Comparison of ENCODE assay signal across 8 cellular contexts in genomic region chr1:108691886-108692723, GRCh38. TPM values are rescaled to one million over a fixed set of nuclear protein-coding genes. Genes with fewer than 3 reads are reported as not detected.
DNase-seq lines count a peak whose midpoint lies in the region; ATAC-seq and TF ChIP-seq lines count a peak whose summit lies in the region.

A gene with protein sequence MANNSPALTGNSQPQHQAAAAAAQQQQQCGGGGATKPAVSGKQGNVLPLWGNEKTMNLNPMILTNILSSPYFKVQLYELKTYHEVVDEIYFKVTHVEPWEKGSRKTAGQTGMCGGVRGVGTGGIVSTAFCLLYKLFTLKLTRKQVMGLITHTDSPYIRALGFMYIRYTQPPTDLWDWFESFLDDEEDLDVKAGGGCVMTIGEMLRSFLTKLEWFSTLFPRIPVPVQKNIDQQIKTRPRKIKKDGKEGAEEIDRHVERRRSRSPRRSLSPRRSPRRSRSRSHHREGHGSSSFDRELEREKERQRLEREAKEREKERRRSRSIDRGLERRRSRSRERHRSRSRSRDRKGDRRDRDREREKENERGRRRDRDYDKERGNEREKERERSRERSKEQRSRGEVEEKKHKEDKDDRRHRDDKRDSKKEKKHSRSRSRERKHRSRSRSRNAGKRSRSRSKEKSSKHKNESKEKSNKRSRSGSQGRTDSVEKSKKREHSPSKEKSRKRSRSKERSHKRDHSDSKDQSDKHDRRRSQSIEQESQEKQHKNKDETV (plus strand): TSS chr1:108692310. CDS start chr1:108692592, 282 bp downstream.

- H3K4me3 ChIP-seq in DND-41 (ENCODE audit: low read depth in 1 of 2, low read length in 2 of 2) (peak within 1 kb of the TSS; percentile 72 to 86), Karpas-422 (ENCODE audit: low read length) (peak within 1 kb of the TSS; percentile 95), fibroblast of mammary gland (ENCODE audit: control insufficient read depth, low read depth, low read length) (peak within 1 kb of the TSS; percentile 96)

- ATAC-seq in DND-41 (ENCODE audit: insufficient read depth, low read depth), result peak; percentile 88
- peak; percentile 91 for ATAC-seq in GM21825 (IDR thresholded peaks at IDR 0.05; ENCODE audit: unreplicated experiment)
- peak; percentile 92 for ATAC-seq in activated T-helper 17 cell treated with anti-CD3 and anti-CD28 coated beads, Interleukin-2, amount 50 U/mL, for 72 hours (replicated peaks)
- peak; percentile 82 to 93 (median 84) for ATAC-seq in natural killer cell

- intact Hi-C loops in natural killer cell (cut with micrococcal nuclease), result loop anchor here (1.0 to 5.0 kb wide), 10 partner anchors 17 to 349 kb away; partner anchors contain the start of genes CLCC1, EEIG2 and HENMT1

- H3K4me3 Mint-ChIP-seq in activated T-helper 17 cell treated with anti-CD3 and anti-CD28 coated beads, Interleukin-2, amount 50 U/mL, for 72 hours, result peak within 1 kb of the TSS; percentile 94
- peak within 1 kb of the TSS; percentile 97 for H3K4me3 Mint-ChIP-seq in natural killer cell

- DNase-seq in DND-41 (peak; percentile 94), Karpas-422 (peak; percentile 97), RPMI8226 (peak; percentile 90), fibroblast of mammary gland (ENCODE audit: low read depth) (peak; percentile 89), natural killer cell (peak; percentile 93)
- DNase-seq in stimulated activated naive CD4-positive, alpha-beta T cell treated with Interleukin-2 at 50 U/mL for 16 hours (lab: John Stamatoyannopoulos, UW), result peak; percentile 93

- H3K4me1 ChIP-seq in DND-41 (ENCODE audit: insufficient read depth, low read length) (peaks cover 36% of the 10 kb centered on the region), Karpas-422 (ENCODE audit: low read length) (peaks cover 26% of the 10 kb centered on the region)

- peak within 1 kb of the TSS; percentile 78 for H3K9ac ChIP-seq in DND-41 (ENCODE audit: low read depth, low read length)
- peak within 1 kb of the TSS; percentile 96 for H3K9ac ChIP-seq in Karpas-422 (ENCODE audit: low read length)

- H3K4me1 Mint-ChIP-seq in activated T-helper 17 cell treated with anti-CD3 and anti-CD28 coated beads, Interleukin-2, amount 50 U/mL, for 72 hours, result peaks cover 19% of the 10 kb centered on the region
- peaks cover 47 to 53% of the 10 kb centered on the region in 2 donors for H3K4me1 Mint-ChIP-seq in natural killer cell

- H3K9me3 Mint-ChIP-seq in activated T-helper 17 cell treated with anti-CD3 and anti-CD28 coated beads, Interleukin-2, amount 50 U/mL, for 72 hours, result no peaks in the 10 kb centered on the region
- H3K9me3 Mint-ChIP-seq in natural killer cell, result no peaks in the 10 kb centered on the region

- peaks cover 38% of the 10 kb centered on the region for H3K36me3 ChIP-seq in DND-41 (ENCODE audit: insufficient read depth, low read length)
- H3K36me3 ChIP-seq in Karpas-422 (ENCODE audit: insufficient read depth, low read length), result peaks cover 36% of the 10 kb centered on the region

- no peaks in the 10 kb centered on the region for H3K9me3 ChIP-seq in DND-41 (ENCODE audit: insufficient read depth, low read length, severe bottlenecking)
- H3K9me3 ChIP-seq in Karpas-422 (ENCODE audit: low read length), result no peaks in the 10 kb centered on the region

- H3K27ac Mint-ChIP-seq in activated T-helper 17 cell treated with anti-CD3 and anti-CD28 coated beads, Interleukin-2, amount 50 U/mL, for 72 hours, result peak within 1 kb of the TSS; percentile 99
- H3K27ac Mint-ChIP-seq in natural killer cell, result peak within 1 kb of the TSS; percentile 98 to 100

- no peaks in the 10 kb centered on the region for H3K9me2 ChIP-seq in Karpas-422 (replicated peaks; ENCODE audit: insufficient read depth, low read length)

- peak within 1 kb of the TSS; percentile 95 for H3K27ac ChIP-seq in DND-41 (ENCODE audit: low read length)
- peak within 1 kb of the TSS; percentile 78 for H3K27ac ChIP-seq in Karpas-422 (ENCODE audit: low read length)

- no peaks in the 10 kb centered on the region for H3K27me3 Mint-ChIP-seq in activated T-helper 17 cell treated with anti-CD3 and anti-CD28 coated beads, Interleukin-2, amount 50 U/mL, for 72 hours
- no peaks in the 10 kb centered on the region for H3K27me3 Mint-ChIP-seq in natural killer cell (ENCODE audit: low read depth in 2 of 2)

- H3K79me2 ChIP-seq in DND-41 (ENCODE audit: insufficient read depth, low read length) (peaks cover 62% of the 10 kb centered on the region), Karpas-422 (ENCODE audit: low read length) (peaks cover 49% of the 10 kb centered on the region)

- H4K20me1 ChIP-seq in DND-41 (ENCODE audit: insufficient read depth, low read length) (peaks cover 39% of the 10 kb centered on the region), Karpas-422 (ENCODE audit: insufficient read depth, low read depth, low read length) (peaks cover 35% of the 10 kb centered on the region)

- no peak for TF ChIP-seq CTCF in DND-41 (IDR thresholded peaks at IDR 0.05; ENCODE audit: borderline replicate concordance, extremely low read depth, low read length, poor library complexity, severe bottlenecking)
- TF ChIP-seq CTCF in fibroblast of mammary gland (conservative IDR thresholded peaks at IDR 0.05; ENCODE audit: control insufficient read depth, insufficient read depth, low read depth, low read length), result no peak
- TF ChIP-seq CTCF in natural killer cell (IDR thresholded peaks at IDR 0.05), result no peak

- H3K4me2 ChIP-seq in DND-41 (ENCODE audit: insufficient read depth, low read length), result peak within 1 kb of the TSS; percentile 88
- H3K4me2 ChIP-seq in Karpas-422 (ENCODE audit: low read depth, low read length, poor library complexity, severe bottlenecking), result peak within 1 kb of the TSS; percentile 94

- peaks cover 47% of the 10 kb centered on the region for H3K36me3 Mint-ChIP-seq in activated T-helper 17 cell treated with anti-CD3 and anti-CD28 coated beads, Interleukin-2, amount 50 U/mL, for 72 hours (ENCODE audit: low read depth)
- no peaks in the 10 kb centered on the region for H3K36me3 Mint-ChIP-seq in natural killer cell

- no peaks in the 10 kb centered on the region for H3K27me3 ChIP-seq in DND-41 (ENCODE audit: insufficient read depth, low read length, poor library complexity)
- no peaks in the 10 kb centered on the region for H3K27me3 ChIP-seq in Karpas-422 (ENCODE audit: low read length)

- peak within 1 kb of the TSS; percentile 87 for H2AFZ ChIP-seq in DND-41 (ENCODE audit: low read depth, low read length)
- H2AFZ ChIP-seq in Karpas-422 (ENCODE audit: low read length), result peak within 1 kb of the TSS; percentile 44

RNA-seq across cellular contexts. Expression of the gene that starts here (rescaled TPM):
- 21.5 and 30.9 TPM in 2 replicates for total RNA-seq in Karpas-422 (2014; rRNA removed; shearing (Covaris generic); ENCODE audit: low replicate concordance)
- total RNA-seq in activated T-helper 17 cell treated with anti-CD3 and anti-CD28 coated beads, Interleukin-2, amount 50 U/mL, for 72 hours, result 10 to 100 TPM; 70.3 to 70.6 TPM
- total RNA-seq in natural killer cell, result 100 to 1,000 TPM; 115 to 158 (median 156) TPM

Comparison
In these comparisons a context has a peak if more than half of its experiments do, and no peak if none do; other contexts are left out.
1. Peak in every context shown above with its lines: DNase-seq, ATAC-seq, H3K4me3 ChIP-seq and H3K27ac ChIP-seq.